Comparison of ENCODE assay signal across 8 cellular contexts in genomic region chr11:62621567-62622470, GRCh38. TPM values are rescaled to one million over a fixed set of nuclear protein-coding genes. Genes with fewer than 3 reads are reported as not detected.
DNase-seq lines count a peak whose midpoint lies in the region; ATAC-seq and TF ChIP-seq lines count a peak whose summit lies in the region.

Gene B3GAT3, minus strand, starts transcription at chr11:62621986. Its CDS starts 39 bp downstream, at chr11:62621947.

- no peak within 1 kb of the TSS for H2AFZ ChIP-seq in ACC112 (ENCODE audit: low read length, unreplicated experiment)

- no peak for TF ChIP-seq CTCF in VCaP (conservative IDR thresholded peaks at IDR 0.05)
- peak in 2 of 3 donors; percentile 19 to 38 for TF ChIP-seq CTCF in breast epithelium (IDR thresholded peaks at IDR 0.05)

- H3K36me3 ChIP-seq in ACC112 (ENCODE audit: insufficient read depth, low read length): peaks cover 4% of the 10 kb centered on the region; the same call in 1 of the 2 replicates
- H3K36me3 ChIP-seq in breast epithelium: peaks cover 9% of the 10 kb centered on the region
- peaks cover 24% of the 10 kb centered on the region for H3K36me3 ChIP-seq in iPS-20b (ENCODE audit: insufficient read depth, low read depth, low read length)

- H3K79me2 ChIP-seq in ACC112 (ENCODE audit: control insufficient read depth, insufficient read depth, low read length, unreplicated experiment): peaks cover 4% of the 10 kb centered on the region

- H3K4me3 ChIP-seq in ACC112 (ENCODE audit: low read depth, low read length): peak within 1 kb of the TSS; percentile 85
- peak within 1 kb of the TSS; percentile 60 to 92 (median 81) for H3K4me3 ChIP-seq in breast epithelium
- peak within 1 kb of the TSS; percentile 95 for H3K4me3 ChIP-seq in iPS-20b (ENCODE audit: low read length)
- peak within 1 kb of the TSS; percentile 49 to 88 (median 75) for H3K4me3 ChIP-seq in skin epidermis

- intact Hi-C loops in breast epithelium (cut with DNase I; ENCODE audit: low total_unique reads): no loop called here

- ATAC-seq in GM18870 (IDR thresholded peaks at IDR 0.05; ENCODE audit: unreplicated experiment): peak; percentile 95
- ATAC-seq in HG03135 (IDR thresholded peaks at IDR 0.05; ENCODE audit: unreplicated experiment): peak; percentile 86

- H3K27ac ChIP-seq in ACC112 (ENCODE audit: low read depth, low read length): peak within 1 kb of the TSS; percentile 93
- H3K27ac ChIP-seq in VCaP: peak within 1 kb of the TSS; percentile 92
- H3K27ac ChIP-seq in breast epithelium: peak within 1 kb of the TSS; percentile 88 to 91
- H3K27ac ChIP-seq in iPS-20b (ENCODE audit: low read length): peak within 1 kb of the TSS; percentile 12
- peak within 1 kb of the TSS; percentile 23 to 98 (median 91) for H3K27ac ChIP-seq in skin epidermis

- H3K9me3 ChIP-seq in breast epithelium (no peaks in the 10 kb centered on the region), iPS-20b (ENCODE audit: insufficient read depth, low read depth, low read length) (no peaks in the 10 kb centered on the region)

- H3K27me3 ChIP-seq in ACC112 (ENCODE audit: insufficient read depth, low read length) (no peaks in the 10 kb centered on the region), breast epithelium (no peaks in the 10 kb centered on the region), iPS-20b (ENCODE audit: insufficient read depth, low read length) (no peaks in the 10 kb centered on the region)

- DNase-seq in NCI-H2196 treated with DMSO at 0.1 percent for 48 hours (lab: John Stamatoyannopoulos, UW; ENCODE audit: unreplicated experiment): peak; percentile 96
- peak; percentile 99 for DNase-seq in breast epithelium (ENCODE audit: low spot score in 2 of 2)

- peak; percentile 56 for TF ChIP-seq POLR2A in breast epithelium (IDR thresholded peaks at IDR 0.05)

- H3K4me1 ChIP-seq in ACC112 (ENCODE audit: control insufficient read depth, insufficient read depth, low read length, unreplicated experiment) (peaks cover 13% of the 10 kb centered on the region), breast epithelium (peaks cover 3 to 7% of the 10 kb centered on the region in 2 donors), iPS-20b (ENCODE audit: insufficient read depth, low read length) (peaks cover 5% of the 10 kb centered on the region; the same call in 1 of the 2 replicates)

- H3K9ac ChIP-seq in iPS-20b (ENCODE audit: low read depth, low read length): peak within 1 kb of the TSS; percentile 92

RNA-seq across cellular contexts. Expression of gene B3GAT3, which starts in this region (rescaled TPM):
- 10 to 100 TPM; 19.0 to 38.0 (median 29.6) TPM for total RNA-seq in breast epithelium

Comparison
In these comparisons a context has a peak if more than half of its experiments do, and no peak if none do; other contexts are left out.
1. Peak in every context shown above with its lines: DNase-seq, ATAC-seq, H3K4me3 ChIP-seq and H3K27ac ChIP-seq.
2. H3K27ac ChIP-seq: peak in every context shown above with its lines; median percentile 93 in ACC112; 92 in VCaP; 91 in skin epidermis; 90 in breast epithelium; 12 in iPS-20b.